In the genomic region with DNA sequence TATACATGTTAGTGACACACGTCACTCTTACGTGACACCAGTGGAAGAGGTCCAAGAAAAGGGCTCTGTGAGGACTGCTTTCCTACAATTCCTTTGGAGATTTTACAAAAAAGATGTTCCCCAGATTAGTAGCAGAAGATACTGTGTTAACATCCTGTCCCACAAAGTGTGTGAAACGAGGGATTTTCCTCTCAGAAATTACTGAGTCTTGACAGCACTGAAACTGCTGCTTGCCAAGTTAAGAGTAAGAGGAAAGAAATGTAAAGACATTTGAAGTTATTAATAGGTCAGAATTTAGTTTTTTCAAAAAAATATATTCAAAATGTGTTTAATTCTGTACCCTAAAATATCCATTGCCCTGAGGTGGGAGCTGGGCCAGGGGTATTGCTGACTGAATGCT, we compare ENCODE assay signal across 14 cellular contexts. TPM values are rescaled to one million over a fixed set of nuclear protein-coding genes. Genes with fewer than 3 reads are reported as not detected.
DNase-seq lines count a peak whose midpoint lies in the region; ATAC-seq, FAIRE-seq and TF ChIP-seq lines count a peak whose summit lies in the region.
"Had no signal": no experiment of that assay in that cellular context is flagged by ENCODE, and none has a peak within 500 bp of the region (broad histone marks: within the 10 kb centered on the region; RNA-seq: fewer than 3 reads in every experiment).

No MANE protein-coding gene starts in this region.

- DNase-seq in Calu3 (no peak), SK-N-SH (no peak), frontal cortex (ENCODE audit: low spot score in 2 of 2) (no peak), NCI-H1092 (lab: John Stamatoyannopoulos, UW) (no peak)
- DNase-seq in activated naive CD4-positive, alpha-beta T cell treated with anti-CD3 and anti-CD28 coated beads for 36 hours: no peak
- DNase-seq: body of pancreas, COR-L47, glutamatergic neuron, NCI-H1105 treated with DMSO at 0.1 percent for 48 hours, T1000 had no signal

- H3K9me3 Mint-ChIP-seq in Calu3 (ENCODE audit: low read depth, unreplicated experiment): no peaks in the 10 kb centered on the region
- H3K9me3 Mint-ChIP-seq in activated naive CD4-positive, alpha-beta T cell treated with anti-CD3 and anti-CD28 coated beads for 36 hours: no peaks in the 10 kb centered on the region
- H3K9me3 Mint-ChIP-seq: memory B cell had no signal

- TF ChIP-seq CTCF in Calu3 (IDR thresholded peaks at IDR 0.05; ENCODE audit: unreplicated experiment) (no peak), SK-N-SH (IDR thresholded peaks at IDR 0.05) (no peak)

- POLR2A ChIA-PET in SK-N-SH (lab: Yijun Ruan, JAX): no interaction called here

- H3K79me2 ChIP-seq in SK-N-SH (ENCODE audit: insufficient read depth): no peaks in the 10 kb centered on the region

- intact Hi-C loops in Calu3 (cut with micrococcal nuclease; ENCODE audit: unreplicated experiment): loop anchor here (5.0 kb wide), 1 partner anchor 33 kb away; no protein-coding TSS in a partner anchor
- intact Hi-C loops in activated naive CD4-positive, alpha-beta T cell treated with anti-CD3 and anti-CD28 coated beads for 36 hours (cut with micrococcal nuclease): loop anchor here (1.0 to 2.0 kb wide), 5 partner anchors 15 to 314 kb away; a partner anchor contains a TSS

- H3K27ac ChIP-seq in SK-N-SH (ENCODE audit: low read depth in 2 of 2, low read length in 1 of 2) (peak overlapping the region; percentile 4 to 98; a peak in 3 of 4 replicates), esophagus (ENCODE audit: low read depth in 2 of 2, low read length in 1 of 2) (peak overlapping the region; percentile 14 to 71)

- no peak for ATAC-seq in esophagus mucosa

- H3K36me3 Mint-ChIP-seq in Calu3 (ENCODE audit: insufficient read depth, unreplicated experiment): peaks cover 27% of the 10 kb centered on the region
- H3K36me3 Mint-ChIP-seq in activated naive CD4-positive, alpha-beta T cell treated with anti-CD3 and anti-CD28 coated beads for 36 hours (ENCODE audit: low read depth): peaks cover 4% of the 10 kb centered on the region

- FAIRE-seq in frontal cortex (lab: Jason Lieb, UNC): no peak

- no peak overlapping the region for H2AFZ ChIP-seq in SK-N-SH (ENCODE audit: low read depth)

- peaks cover 39% of the 10 kb centered on the region for H3F3A ChIP-seq in SK-N-SH (replicated peaks; ENCODE audit: insufficient read depth)

- H3K4me3 ChIP-seq in SK-N-SH (ENCODE audit: low read depth in 2 of 2, low read length in 1 of 2) (no peak overlapping the region), esophagus (ENCODE audit: low read depth in 1 of 2, low read length in 2 of 2) (no peak overlapping the region), skeletal muscle satellite cell (ENCODE audit: low read length) (no peak overlapping the region)
- H3K4me3 ChIP-seq: body of pancreas had no signal

- H3K4me2 ChIP-seq in SK-N-SH (peak overlapping the region; percentile 41; the same call in 1 of the 2 replicates), skeletal muscle satellite cell (ENCODE audit: low read length) (peak overlapping the region; percentile 41)

- peaks cover 4 to 41% of the 10 kb centered on the region in 2 experiments; a peak in 3 of 4 replicates for H3K4me1 ChIP-seq in SK-N-SH (ENCODE audit: control insufficient read depth in 1 of 2, insufficient read depth in 2 of 2, low read depth in 1 of 2, low read length in 1 of 2)
- H3K4me1 ChIP-seq in esophagus (ENCODE audit: control insufficient read depth in 2 of 2, insufficient read depth in 2 of 2, low read length in 1 of 2): peaks cover 0 to 3% of the 10 kb centered on the region in 2 donors
- peaks cover 60% of the 10 kb centered on the region for H3K4me1 ChIP-seq in skeletal muscle satellite cell (ENCODE audit: control insufficient read depth, insufficient read depth, low read length)

- no peaks in the 10 kb centered on the region for H3K27me3 Mint-ChIP-seq in Calu3 (ENCODE audit: unreplicated experiment)
- no peaks in the 10 kb centered on the region for H3K27me3 Mint-ChIP-seq in activated naive CD4-positive, alpha-beta T cell treated with anti-CD3 and anti-CD28 coated beads for 36 hours (ENCODE audit: low read depth)
- H3K27me3 Mint-ChIP-seq: memory B cell had no signal

- WGBS in SK-N-SH (ENCODE audit: low lambda C conversion rate): 55% methylated on average over 3 of the region's 3 CpGs
- 49 to 74% methylated on average over 3 of the region's 3 CpGs for WGBS in esophagus, 2 donors

- no TSS peak for BruUV-seq in Calu3 (replicated peaks; lab: Mats Ljungman, UMichigan)

- no peak for TF ChIP-seq RAD21 in SK-N-SH (IDR thresholded peaks at IDR 0.05; ENCODE audit: low read length)

- H3K4me1 Mint-ChIP-seq in Calu3 (ENCODE audit: low read depth, unreplicated experiment): peaks cover 42% of the 10 kb centered on the region
- peaks cover 12% of the 10 kb centered on the region for H3K4me1 Mint-ChIP-seq in activated naive CD4-positive, alpha-beta T cell treated with anti-CD3 and anti-CD28 coated beads for 36 hours (ENCODE audit: low read depth)

- peak overlapping the region; percentile 82 for H3K27ac Mint-ChIP-seq in Calu3 (ENCODE audit: unreplicated experiment)
- no peak overlapping the region for H3K27ac Mint-ChIP-seq in activated naive CD4-positive, alpha-beta T cell treated with anti-CD3 and anti-CD28 coated beads for 36 hours

- no peak for TF ChIP-seq EP300 in SK-N-SH (IDR thresholded peaks at IDR 0.05; ENCODE audit: borderline replicate concordance in 1 of 2, low read depth in 1 of 2, low read length in 1 of 2)

- no peaks in the 10 kb centered on the region for H4K20me1 ChIP-seq in SK-N-SH (ENCODE audit: insufficient read depth)

- H3K27me3 ChIP-seq in SK-N-SH (ENCODE audit: insufficient read depth): no peaks in the 10 kb centered on the region
- H3K27me3 ChIP-seq in esophagus (ENCODE audit: control insufficient read depth in 1 of 2, insufficient read depth in 2 of 2, low read length in 2 of 2): no peaks in the 10 kb centered on the region
- no peaks in the 10 kb centered on the region for H3K27me3 ChIP-seq in skeletal muscle satellite cell (ENCODE audit: control insufficient read depth, insufficient read depth, low read length)
- H3K27me3 ChIP-seq: body of pancreas had no signal

- no peaks in the 10 kb centered on the region for H3K9me2 ChIP-seq in SK-N-SH

- H3K4me3 Mint-ChIP-seq in Calu3 (ENCODE audit: low read depth, unreplicated experiment): no peak overlapping the region
- H3K4me3 Mint-ChIP-seq in activated naive CD4-positive, alpha-beta T cell treated with anti-CD3 and anti-CD28 coated beads for 36 hours: no peak overlapping the region
- H3K4me3 Mint-ChIP-seq: memory B cell had no signal

- H3K9me3 ChIP-seq in SK-N-SH: no peaks in the 10 kb centered on the region
- H3K9me3 ChIP-seq in esophagus (ENCODE audit: control insufficient read depth in 2 of 2, insufficient read depth in 1 of 2, low read depth in 1 of 2, low read length in 1 of 2): no peaks in the 10 kb centered on the region
- H3K9me3 ChIP-seq in skeletal muscle satellite cell (replicated peaks; ENCODE audit: low read length): no peaks in the 10 kb centered on the region
- H3K9me3 ChIP-seq: body of pancreas had no signal

- H3K9ac ChIP-seq in SK-N-SH (peak overlapping the region; percentile 26; the same call in 1 of the 2 replicates), skeletal muscle satellite cell (ENCODE audit: low read depth, low read length) (peak overlapping the region; percentile 71)

- CTCF ChIA-PET in Calu3 (lab: Charles Lee) (interaction anchor here (1.0 kb wide), 1 partner anchor 35 kb away, joined by 4 read pairs; no protein-coding TSS in a partner anchor), SK-N-SH (lab: Yijun Ruan, JAX) (interaction anchor here (0.5 to 8.1 kb wide), 2 partner anchors 183 to 470 kb away, joined by 3 to 36 read pairs; a partner anchor contains a TSS)
- CTCF ChIA-PET in activated naive CD4-positive, alpha-beta T cell treated with anti-CD3 and anti-CD28 coated beads for 36 hours (lab: Charles Lee): interaction anchor here (0.5 to 1.7 kb wide), 4 partner anchors 13 to 184 kb away, joined by 3 to 6 read pairs (median 4); a partner anchor contains a TSS

- H3K36me3 ChIP-seq in SK-N-SH (replicated peaks in 1 of 2; ENCODE audit: control insufficient read depth in 1 of 2, insufficient read depth in 2 of 2, low read length in 1 of 2) (peaks cover 0 to 5% of the 10 kb centered on the region in 2 experiments), esophagus (ENCODE audit: control insufficient read depth in 2 of 2, insufficient read depth in 2 of 2, low read length in 1 of 2) (no peaks in the 10 kb centered on the region), skeletal muscle satellite cell (ENCODE audit: insufficient read depth, low read length) (peaks cover 8% of the 10 kb centered on the region)

TF ChIP-seq in SK-N-SH, 30 proteins besides CTCF, POLR2A, EP300 and RAD21 (continues in another document):
- no peak for TF ChIP-seq GABPA (IDR thresholded peaks at IDR 0.05; ENCODE audit: low read depth)
- TF ChIP-seq SIN3A (IDR thresholded peaks at IDR 0.05; ENCODE audit: borderline replicate concordance, low read depth, low read length): no peak
- TF ChIP-seq EZH2phosphoT487 (IDR thresholded peaks at IDR 0.05; ENCODE audit: borderline replicate concordance, low read depth): no peak
- TF ChIP-seq TCF12 (IDR thresholded peaks at IDR 0.05): peak; percentile 39; the same call in 1 of the 2 replicates

RNA-seq across cellular contexts. Expression of a gene that starts 58.8 kb away (rescaled TPM):
- total RNA-seq in Calu3 (2022) (29.5 and 30.1 TPM in 2 replicates), esophagus mucosa (29.9 TPM), frontal cortex (5.7 TPM)
- polyA plus RNA-seq in SK-N-SH (2012; rRNA removed) (0.76 and 0.97 TPM in 2 replicates), esophagus (10 to 100 TPM; 13.4 to 15.1 TPM)
- 0.99 and 1.3 TPM in 2 replicates for polyA plus RNA-seq in SK-N-SH (2012; cell fraction: cytosol; rRNA removed)
- polyA plus RNA-seq in SK-N-SH (2012; cell fraction: nucleus; rRNA removed): 1.1 and 1.2 TPM in 2 replicates
- total RNA-seq in skeletal muscle satellite cell (2012; rRNA removed): 0.22 and 0.25 TPM in 2 replicates
- 1 to 10 TPM; 1.1 to 1.3 TPM for total RNA-seq in activated naive CD4-positive, alpha-beta T cell treated with anti-CD3 and anti-CD28 coated beads for 36 hours
